9 cellular contexts compared by ENCODE assay signal in the genomic region with DNA sequence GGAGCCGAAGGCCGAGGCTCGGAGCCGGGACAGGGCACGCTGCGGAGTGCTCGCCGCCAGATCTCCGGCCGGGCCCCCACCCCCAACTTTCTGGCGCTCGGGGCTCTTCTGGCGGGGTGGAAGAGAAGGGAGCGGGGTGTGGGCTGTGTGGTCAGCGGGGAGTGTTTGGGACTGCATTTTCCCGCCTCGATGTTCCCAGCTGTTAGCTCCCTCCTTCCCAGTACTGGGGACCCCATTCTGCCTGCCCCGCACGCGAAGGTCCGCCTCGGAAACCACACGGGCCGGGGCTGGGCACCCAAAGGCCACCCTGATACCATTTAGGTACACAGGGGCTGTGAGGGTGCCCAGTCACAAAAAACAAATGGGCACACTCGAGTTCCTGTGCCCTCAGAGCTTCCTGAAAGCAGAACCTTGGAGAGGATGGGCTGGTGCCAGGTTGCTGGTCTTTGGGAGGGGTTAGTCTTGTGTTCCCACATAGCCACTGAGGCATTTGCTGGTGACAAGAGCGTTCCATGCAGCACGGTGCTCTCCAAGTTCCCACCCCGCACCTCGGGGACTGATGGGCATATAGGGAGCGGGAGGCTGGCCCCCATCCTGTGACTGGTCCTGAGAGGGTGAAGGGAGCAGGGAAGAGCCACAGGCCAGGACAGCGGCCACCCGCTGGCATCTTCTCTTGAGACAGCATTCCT. TPM values are rescaled to one million over a fixed set of nuclear protein-coding genes. Genes with fewer than 3 reads are reported as not detected.
DNase-seq lines count a peak whose midpoint lies in the region; ATAC-seq, FAIRE-seq and TF ChIP-seq lines count a peak whose summit lies in the region.
"Had no signal": no experiment of that assay in that cellular context is flagged by ENCODE, and none has a peak within 500 bp of the region (broad histone marks: within the 10 kb centered on the region; RNA-seq: fewer than 3 reads in every experiment).

No MANE protein-coding gene starts in this region.

- H3K4me1 ChIP-seq in NT2/D1 (ENCODE audit: insufficient read depth, insufficient read length): peaks cover 38% of the 10 kb centered on the region
- H3K4me1 ChIP-seq in mucosa of stomach (ENCODE audit: control insufficient read depth, insufficient read depth, low read length): peaks cover 39% of the 10 kb centered on the region

- H3K36me3 ChIP-seq in NT2/D1 (ENCODE audit: insufficient read depth, insufficient read length, low read length) (peaks cover 31% of the 10 kb centered on the region), mucosa of stomach (ENCODE audit: control insufficient read depth, insufficient read depth, low read length) (no peaks in the 10 kb centered on the region)

- peak; percentile 52 for DNase-seq in GM03348 (ENCODE audit: low spot score)
- no peak for DNase-seq in NT2/D1 (ENCODE audit: low read depth, low spot score)
- peak in 6 of 10 donors; percentile 58 to 71 (median 62) for DNase-seq in dorsolateral prefrontal cortex
- DNase-seq in amniotic stem cell (lab: John Stamatoyannopoulos, UW): no peak
- no peak for DNase-seq in D721Med (ENCODE audit: insufficient read length, low spot score)
- DNase-seq in dedifferentiated amniotic fluid mesenchymal stem cell (ENCODE audit: extremely low spot score): no peak

- H3K4me3 ChIP-seq in NT2/D1 (ENCODE audit: insufficient read length, low read depth) (peak overlapping the region; percentile 80), dorsolateral prefrontal cortex (peak overlapping the region; percentile 46 to 89 (median 78)), mucosa of stomach (ENCODE audit: low read length) (peak overlapping the region; percentile 43)

- FAIRE-seq in D721Med (lab: Jason Lieb, UNC): no peak
- FAIRE-seq: TTC549 had no signal

- intact Hi-C loops in dorsolateral prefrontal cortex (cut with DNase I): loop anchor here (1.0 to 10.0 kb wide), 10 partner anchors 15 to 268 kb away; a partner anchor contains a TSS

- H3K9me3 ChIP-seq in NT2/D1 (ENCODE audit: insufficient read depth, low read length) (no peaks in the 10 kb centered on the region), mucosa of stomach (ENCODE audit: control insufficient read depth, low read length) (no peaks in the 10 kb centered on the region)

- H3K27me3 ChIP-seq in NT2/D1 (ENCODE audit: insufficient read depth, insufficient read length) (no peaks in the 10 kb centered on the region), dorsolateral prefrontal cortex (no peaks in the 10 kb centered on the region), mucosa of stomach (ENCODE audit: control insufficient read depth, insufficient read depth, low read length) (peaks cover 7% of the 10 kb centered on the region)

- ATAC-seq in HG03457 (IDR thresholded peaks at IDR 0.05; ENCODE audit: unreplicated experiment): no peak

- H3K27ac ChIP-seq in dorsolateral prefrontal cortex: peak overlapping the region; percentile 68 to 99 (median 95)

- peak overlapping the region; percentile 90 for H3K9ac ChIP-seq in NT2/D1 (ENCODE audit: insufficient read length, low read depth)
- H3K9ac ChIP-seq in mucosa of stomach (ENCODE audit: low read length): peak overlapping the region; percentile 51

- TF ChIP-seq CTCF in dorsolateral prefrontal cortex (IDR thresholded peaks at IDR 0.05 in 54 of 56, conservative IDR thresholded peaks at IDR 0.05 in 2 of 56; ENCODE audit: low read depth in 1 of 56, partially characterized antibody in 56 of 56) (no peak), D721Med (IDR thresholded peaks at IDR 0.05; ENCODE audit: insufficient read depth, missing control alignments) (no peak)

RNA-seq across cellular contexts. Expression of a gene that starts 0.6 kb away (rescaled TPM):
- total RNA-seq in dorsolateral prefrontal cortex: 100 to 1,000 TPM; 151 to 285 (median 212) TPM

RNA-seq across cellular contexts. Expression of a gene that starts 15.6 kb away (rescaled TPM):
- total RNA-seq in dorsolateral prefrontal cortex: 10 to 100 TPM; 24.8 to 60.8 (median 39.0) TPM

RNA-seq across cellular contexts. Expression of a gene that starts 46.0 kb away (rescaled TPM):
- total RNA-seq in dorsolateral prefrontal cortex: 1 to 10 TPM in 112 of 120 experiments, under 1 TPM in 8; 0.15 to 7.3 (median 2.6) TPM

Comparison
In these comparisons a context has a peak if more than half of its experiments do, and no peak if none do; other contexts are left out.
1. DNase-seq: peak in GM03348 (single experiment) and dorsolateral prefrontal cortex (6 of 10); none in NT2/D1 (single experiment), amniotic stem cell (single experiment), D721Med (single experiment) and dedifferentiated amniotic fluid mesenchymal stem cell (single experiment).
2. Peak in every context shown above with its lines, with median percentiles within 50 percentile points of each other: H3K4me3 ChIP-seq.